Comparison of ENCODE assay signal across 1 cellular context in the genomic region with DNA sequence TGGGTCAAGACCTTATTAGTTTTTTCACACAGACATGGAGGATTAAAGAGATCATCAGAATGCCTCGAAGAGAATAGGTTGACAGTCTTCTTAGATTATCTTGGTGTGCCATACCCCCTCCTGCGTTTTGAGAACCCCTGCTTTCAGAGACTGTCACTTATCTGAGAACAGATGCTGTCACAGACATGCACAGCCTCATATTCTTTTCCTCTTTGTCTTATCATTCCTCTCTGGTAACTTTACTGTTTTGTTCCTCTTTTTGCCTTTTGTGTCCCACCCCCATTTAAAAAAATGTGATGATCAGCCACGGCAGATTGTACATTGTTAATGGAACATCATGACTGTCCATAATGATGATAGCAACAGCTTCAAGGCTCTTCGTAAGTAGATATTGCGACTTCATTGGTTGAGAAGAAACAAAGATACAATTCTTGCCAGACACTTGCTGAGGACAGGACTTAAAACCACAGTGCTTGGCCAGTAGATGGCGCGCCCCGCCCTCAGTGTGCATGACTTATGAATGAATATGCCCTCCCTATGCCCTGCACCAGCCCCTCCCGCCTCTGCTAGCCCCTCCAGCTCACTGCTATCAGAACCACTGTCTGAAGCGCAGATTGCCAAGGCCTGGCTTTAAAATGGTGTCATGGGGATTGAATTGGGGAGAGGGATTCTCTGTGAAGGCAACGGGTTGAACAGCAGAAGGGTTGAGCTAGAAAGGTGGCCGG.
TF ChIP-seq lines count a peak whose summit lies in the region.

No MANE protein-coding gene starts in this region.

TF ChIP-seq in PFSK-1, 5 proteins besides CTCF, POLR2A, EP300 and RAD21 (continued from another document):
- TF ChIP-seq TAF1 (IDR thresholded peaks at IDR 0.05; ENCODE audit: borderline replicate concordance, insufficient read depth, low read length) (no peak), POLR2AphosphoS5 (IDR thresholded peaks at IDR 0.05; ENCODE audit: low read depth, low read length) (no peak)
